Comparison of ENCODE assay signal across 8 cellular contexts in the genomic region with DNA sequence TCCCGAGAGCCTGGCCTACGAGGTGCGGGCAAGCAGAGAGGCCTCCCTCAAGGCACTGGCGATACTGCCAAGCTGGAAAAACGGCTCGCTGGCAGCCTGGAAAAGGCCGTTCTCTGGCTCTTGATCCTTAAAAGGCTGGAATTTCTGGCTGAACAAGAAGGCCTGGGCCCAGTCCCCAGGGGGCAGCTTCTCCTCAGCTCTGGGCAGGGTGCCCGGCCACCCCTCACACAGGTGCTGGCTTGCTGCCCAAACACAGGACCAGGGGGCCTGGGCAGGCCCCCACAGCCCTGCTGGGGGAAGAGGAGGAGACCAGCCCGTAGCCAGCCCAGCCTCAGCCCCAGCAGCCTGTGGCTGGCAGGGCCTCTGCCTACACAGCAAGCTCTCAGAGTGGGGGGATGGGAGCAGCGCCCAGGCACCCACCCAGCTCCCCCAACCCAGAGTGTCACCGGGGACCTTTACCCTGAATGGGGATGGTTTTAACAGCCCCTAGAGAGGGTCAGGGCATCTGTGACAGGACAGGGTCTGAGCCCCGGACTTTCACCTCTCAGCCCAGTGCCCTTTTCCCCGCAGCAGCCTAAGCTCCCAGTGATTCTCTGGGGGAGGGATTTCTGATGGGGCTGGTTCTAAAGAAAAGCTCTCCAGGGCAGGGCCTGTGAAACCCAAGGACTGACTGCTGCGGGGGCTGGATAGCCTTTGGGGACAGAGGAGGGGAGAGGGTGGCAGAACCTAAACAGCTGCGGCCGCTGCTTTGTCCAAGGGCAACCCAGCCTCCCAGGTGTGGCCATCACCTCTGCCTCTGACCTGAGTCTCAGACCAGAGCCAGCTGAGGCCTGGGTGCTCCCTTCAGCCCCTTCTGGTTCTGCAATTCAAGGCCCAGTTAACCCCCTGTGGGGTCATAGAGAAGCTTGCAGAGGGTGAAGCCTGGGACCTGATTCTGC. TPM values are rescaled to one million over a fixed set of nuclear protein-coding genes. Genes with fewer than 3 reads are reported as not detected.
DNase-seq lines count a peak whose midpoint lies in the region; ATAC-seq lines count a peak whose summit lies in the region.

No MANE protein-coding gene starts in this region.

- H3K4me1 Mint-ChIP-seq in T-cell = peaks cover 65 to 71% (median 69%) of the 10 kb centered on the region in 3 donors
- H3K4me1 Mint-ChIP-seq in stimulated activated naive B cell treated with anti-CD40 and anti-IgM and Interleukin-4, amounts not matched to agents 10 μg/mL and 1 μg/mL and 100 μg/mL, for 72 hours = no peaks in the 10 kb centered on the region

- no peaks in the 10 kb centered on the region for H3K36me3 Mint-ChIP-seq in T-cell
- H3K36me3 Mint-ChIP-seq in stimulated activated naive B cell treated with anti-CD40 and anti-IgM and Interleukin-4, amounts not matched to agents 10 μg/mL and 1 μg/mL and 100 μg/mL, for 72 hours = no peaks in the 10 kb centered on the region

- CTCF ChIA-PET in T-cell (lab: Charles Lee) = interaction anchor here in 1 of 2 donors (2.0 kb wide), 1 partner anchor 52 kb away, joined by 4 read pairs; no protein-coding TSS in a partner anchor

- DNase-seq in M059J (ENCODE audit: low read depth) (peak; percentile 20), T-cell (no peak), fibroblast of the conjunctiva (ENCODE audit: low read depth) (peak; percentile 28), pons (ENCODE audit: low spot score) (peak; percentile 56), AG08396 (ENCODE audit: low spot score) (no peak), NCI-H2227 treated with DMSO at 0.1 percent for 48 hours (lab: John Stamatoyannopoulos, UW) (no peak), NCI-H128 (lab: John Stamatoyannopoulos, UW; ENCODE audit: unreplicated experiment) (no peak)
- no peak for DNase-seq in stimulated activated naive B cell treated with anti-CD40 and anti-IgM and Interleukin-4, amounts not matched to agents 10 μg/mL and 1 μg/mL and 100 μg/mL, for 72 hours

- H3K27me3 Mint-ChIP-seq in T-cell = no peaks in the 10 kb centered on the region
- H3K27me3 Mint-ChIP-seq in stimulated activated naive B cell treated with anti-CD40 and anti-IgM and Interleukin-4, amounts not matched to agents 10 μg/mL and 1 μg/mL and 100 μg/mL, for 72 hours = peaks cover 0 to 4% of the 10 kb centered on the region in 2 donors

- peak in 2 of 4 experiments; percentile 24 to 25 for ATAC-seq in T-cell (replicated peaks in 1 of 4)
- ATAC-seq in stimulated activated naive B cell treated with anti-CD40 and anti-IgM and Interleukin-4, amounts not matched to agents 10 μg/mL and 1 μg/mL and 100 μg/mL, for 72 hours (replicated peaks) = no peak

- H3K4me3 Mint-ChIP-seq in T-cell = peak overlapping the region in 1 of 3 donors; percentile 28
- no peak overlapping the region for H3K4me3 Mint-ChIP-seq in stimulated activated naive B cell treated with anti-CD40 and anti-IgM and Interleukin-4, amounts not matched to agents 10 μg/mL and 1 μg/mL and 100 μg/mL, for 72 hours

- H3K27ac Mint-ChIP-seq in T-cell = peak overlapping the region; percentile 87 to 94
- H3K27ac Mint-ChIP-seq in stimulated activated naive B cell treated with anti-CD40 and anti-IgM and Interleukin-4, amounts not matched to agents 10 μg/mL and 1 μg/mL and 100 μg/mL, for 72 hours = no peak overlapping the region

- POLR2A ChIA-PET in T-cell (lab: Charles Lee) = interaction anchor here in 1 of 2 donors (0.6 kb wide), 1 partner anchor 409 kb away, joined by 6 read pairs; no protein-coding TSS in a partner anchor

- H3K9me3 Mint-ChIP-seq in T-cell = no peaks in the 10 kb centered on the region
- H3K9me3 Mint-ChIP-seq in stimulated activated naive B cell treated with anti-CD40 and anti-IgM and Interleukin-4, amounts not matched to agents 10 μg/mL and 1 μg/mL and 100 μg/mL, for 72 hours = no peaks in the 10 kb centered on the region

RNA-seq across cellular contexts. Expression of gene TOB1, which starts 38.6 kb away (rescaled TPM):
- 9.9 and 19.9 TPM in 2 replicates for total RNA-seq in M059J (2014; rRNA removed; shearing (Covaris generic))
- 100 to 1,000 TPM in 2 of 5 donors, 10 to 100 TPM in 3; 75.4 to 310 (median 92.6) TPM for total RNA-seq in T-cell

Comparison
In these comparisons a context has a peak if more than half of its experiments do, and no peak if none do; other contexts are left out.
1. DNase-seq: peak in M059J (single experiment), fibroblast of the conjunctiva (single experiment) and pons (single experiment); none in T-cell (0 of 34), AG08396 (single experiment), NCI-H2227 treated with DMSO at 0.1 percent for 48 hours (single experiment), stimulated activated naive B cell treated with anti-CD40 and anti-IgM and Interleukin-4, amounts not matched to agents 10 μg/mL and 1 μg/mL and 100 μg/mL, for 72 hours (single experiment) and NCI-H128 (single experiment).